In genomic region chr15:83295417-83295816, GRCh38 we compare ENCODE assay signal across 26 cellular contexts. TPM values are rescaled to one million over a fixed set of nuclear protein-coding genes. Genes with fewer than 3 reads are reported as not detected.
"Had no signal": no experiment of that assay in that cellular context is flagged by ENCODE, and none has a peak within 500 bp of the region (broad histone marks: within the 10 kb centered on the region; RNA-seq: fewer than 3 reads in every experiment).

No MANE protein-coding gene starts in this region.

- ATAC-seq: heart left ventricle; natural killer cell; right cardiac atrium; sciatic nerve; stimulated activated effector memory CD8-positive, alpha-beta T cell treated with anti-CD3 and anti-CD28 coated beads, Interleukin-12 subunit alpha, Interleukin-12 subunit beta, amount 100 ng/mL, for 72 hours; upper lobe of right lung had no signal

- H3K9me3 ChIP-seq: heart left ventricle, left ventricle myocardium inferior, neutrophil, ovary, prostate gland, suprapubic skin, thoracic aorta, tibial artery, upper lobe of right lung had no signal

- H3K27ac ChIP-seq: heart left ventricle, left ventricle myocardium inferior, neural progenitor cell, neutrophil, ovary, prostate gland, skin epidermis, suprapubic skin, thoracic aorta, tibial artery, upper lobe of right lung had no signal

- H2AFZ ChIP-seq: neural progenitor cell had no signal

- DNase-seq: heart left ventricle; islet precursor cell; left ventricle myocardium inferior; naive B cell; natural killer cell; nephron progenitor cell; occipital lobe; ovary; retina; right cardiac atrium; stimulated activated CD4-positive, alpha-beta T cell treated with anti-CD3 and anti-CD28 coated beads, Interleukin-12 subunit alpha, Interleukin-12 subunit beta, amount 100 ng/mL, for 4 hours; stimulated activated CD4-positive, alpha-beta T cell treated with anti-CD3 and anti-CD28 coated beads, Interleukin-4, amount 100 ng/mL, for 24 hours; stimulated activated naive CD4-positive, alpha-beta T cell; tibial artery; trophoblast cell; upper lobe of right lung had no signal

- H3K4me3 ChIP-seq: heart left ventricle, left ventricle myocardium inferior, lung, neural progenitor cell, ovary, prostate gland, skin epidermis, suprapubic skin, thoracic aorta, tibial artery, upper lobe of right lung had no signal

- H3K36me3 ChIP-seq: heart left ventricle, left ventricle myocardium inferior, neural progenitor cell, neutrophil, ovary, prostate gland, suprapubic skin, thoracic aorta, tibial artery, upper lobe of right lung had no signal

- H3K4me2 ChIP-seq: neural progenitor cell had no signal

- H3K4me1 ChIP-seq: heart left ventricle, left ventricle myocardium inferior, neural progenitor cell, prostate gland, tibial artery, upper lobe of right lung had no signal

- H3K27me3 ChIP-seq: neural progenitor cell, ovary had no signal

RNA-seq across cellular contexts. Expression of gene BNC1, which starts 11.0 kb away (rescaled TPM):
- total RNA-seq: mononuclear cell, natural killer cell had no signal
